In the genomic region with DNA sequence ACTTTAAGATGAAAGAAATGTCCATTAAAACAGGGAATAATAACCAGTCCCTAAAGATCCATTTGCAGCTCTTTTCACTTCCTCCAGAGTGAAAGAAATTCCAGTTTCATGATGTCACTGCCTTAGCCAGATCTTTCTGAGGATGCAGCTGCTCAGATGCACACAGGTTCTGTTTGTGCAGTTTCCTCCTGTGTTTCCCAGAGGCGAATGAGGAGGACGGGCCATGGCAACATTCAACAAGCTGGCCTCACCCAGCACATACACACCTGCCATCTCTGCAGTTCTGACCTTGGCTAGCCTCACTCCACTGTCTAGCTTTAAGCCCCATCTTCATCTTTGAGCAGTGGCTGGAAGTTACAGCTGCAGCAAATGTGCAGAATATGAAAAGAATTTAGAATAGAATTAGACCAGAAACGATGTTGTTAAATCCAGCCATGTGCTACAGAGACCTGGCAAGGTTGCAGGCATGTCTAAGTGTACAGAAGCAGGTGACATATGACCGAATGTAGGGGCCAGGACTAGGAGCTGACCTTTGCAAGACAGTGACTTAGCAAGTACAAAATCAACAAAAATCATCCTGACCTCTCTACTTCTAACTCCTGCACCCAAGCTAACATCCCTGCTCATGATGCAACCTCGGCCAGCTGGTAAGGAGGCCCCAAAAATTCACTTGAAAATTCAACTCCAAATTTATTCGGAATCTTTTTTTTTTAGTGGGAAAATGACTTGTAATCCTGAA, we compare ENCODE assay signal across 11 cellular contexts. TPM values are rescaled to one million over a fixed set of nuclear protein-coding genes. Genes with fewer than 3 reads are reported as not detected.
A peak's percentile ranks its signal among the peaks of the same experiment; 100 is the strongest.
DNase-seq lines count a peak whose midpoint lies in the region; ATAC-seq and TF ChIP-seq lines count a peak whose summit lies in the region.
"Had no signal": no experiment of that assay in that cellular context is flagged by ENCODE, and none has a peak within 500 bp of the region (broad histone marks: within the 10 kb centered on the region; RNA-seq: fewer than 3 reads in every experiment).

No MANE protein-coding gene starts in this region.

- POLR2A ChIA-PET in PC-3 (lab: Charles Lee; ENCODE audit: unreplicated experiment): interaction anchor here (0.6 to 0.8 kb wide), 3 partner anchors 30 to 76 kb away, joined by 4 to 7 read pairs (median 5); no protein-coding TSS in a partner anchor
- POLR2A ChIA-PET in activated CD4-positive, alpha-beta T cell treated with anti-CD3 and anti-CD28 coated beads, Interleukin-2, amount 10 ng/mL, durations not matched to agents 7 days and 5 days (lab: Charles Lee): no interaction called here

- H3K27me3 ChIP-seq in PC-3 (ENCODE audit: low read length) (no peaks in the 10 kb centered on the region), HAP-1 (ENCODE audit: low read depth) (no peaks in the 10 kb centered on the region)

- TF ChIP-seq CTCF in PC-3 (conservative IDR thresholded peaks at IDR 0.05; ENCODE audit: low read depth, low read length) (no peak), fibroblast of pulmonary artery (IDR thresholded peaks at IDR 0.05; ENCODE audit: low read length, missing control alignments) (no peak), osteocyte (IDR thresholded peaks at IDR 0.05) (no peak)

- H3K27me3 Mint-ChIP-seq in osteocyte (ENCODE audit: unreplicated experiment): no peaks in the 10 kb centered on the region
- peaks cover 2% of the 10 kb centered on the region for H3K27me3 Mint-ChIP-seq in activated CD4-positive, alpha-beta T cell treated with anti-CD3 and anti-CD28 coated beads, Interleukin-2, amount 10 ng/mL, durations not matched to agents 7 days and 5 days

- no peaks in the 10 kb centered on the region for H3K36me3 Mint-ChIP-seq in osteocyte (ENCODE audit: unreplicated experiment)
- H3K36me3 Mint-ChIP-seq in activated CD4-positive, alpha-beta T cell treated with anti-CD3 and anti-CD28 coated beads, Interleukin-2, amount 10 ng/mL, durations not matched to agents 7 days and 5 days (ENCODE audit: low read depth): no peaks in the 10 kb centered on the region

- H3K79me2 ChIP-seq in PC-3 (ENCODE audit: low read length): no peaks in the 10 kb centered on the region

- peaks cover 36% of the 10 kb centered on the region for H3K4me1 Mint-ChIP-seq in osteocyte (ENCODE audit: unreplicated experiment)
- no peaks in the 10 kb centered on the region for H3K4me1 Mint-ChIP-seq in activated CD4-positive, alpha-beta T cell treated with anti-CD3 and anti-CD28 coated beads, Interleukin-2, amount 10 ng/mL, durations not matched to agents 7 days and 5 days

- no peak overlapping the region for H3K27ac ChIP-seq in PC-3 (ENCODE audit: low read length)
- H3K27ac ChIP-seq: HL-60 had no signal

- no peaks in the 10 kb centered on the region for H3K9me3 Mint-ChIP-seq in osteocyte (ENCODE audit: unreplicated experiment)
- no peaks in the 10 kb centered on the region for H3K9me3 Mint-ChIP-seq in activated CD4-positive, alpha-beta T cell treated with anti-CD3 and anti-CD28 coated beads, Interleukin-2, amount 10 ng/mL, durations not matched to agents 7 days and 5 days
- H3K9me3 Mint-ChIP-seq: effector memory CD8-positive, alpha-beta T cell had no signal

- no peak overlapping the region for H3K4me3 Mint-ChIP-seq in osteocyte (ENCODE audit: unreplicated experiment)
- no peak overlapping the region for H3K4me3 Mint-ChIP-seq in activated CD4-positive, alpha-beta T cell treated with anti-CD3 and anti-CD28 coated beads, Interleukin-2, amount 10 ng/mL, durations not matched to agents 7 days and 5 days
- H3K4me3 Mint-ChIP-seq: effector memory CD8-positive, alpha-beta T cell had no signal

- BruUV-seq in PC-3 (replicated peaks; lab: Mats Ljungman, UMichigan): no TSS peak

- no peak overlapping the region for H3K9ac ChIP-seq in PC-3 (ENCODE audit: low read length)

- ATAC-seq in PC-3: peak; percentile 34
- ATAC-seq: effector memory CD8-positive, alpha-beta T cell had no signal

- peak overlapping the region; percentile 87 for H3K27ac Mint-ChIP-seq in osteocyte (ENCODE audit: unreplicated experiment)
- H3K27ac Mint-ChIP-seq in activated CD4-positive, alpha-beta T cell treated with anti-CD3 and anti-CD28 coated beads, Interleukin-2, amount 10 ng/mL, durations not matched to agents 7 days and 5 days: no peak overlapping the region
- H3K27ac Mint-ChIP-seq: effector memory CD8-positive, alpha-beta T cell had no signal

- in situ Hi-C loops in HAP-1 (cut with MboI; ENCODE audit: low sequenced_read_pairs): no loop called here

- intact Hi-C loops in PC-3 (cut with micrococcal nuclease) (loop anchor here (2.0 kb wide), 1 partner anchor 135 kb away; no protein-coding TSS in a partner anchor), posterior vena cava (cut with DNase I) (no loop called here)

- no peaks in the 10 kb centered on the region for H3K9me3 ChIP-seq in PC-3 (ENCODE audit: low read length)
- H3K9me3 ChIP-seq in HAP-1: no peaks in the 10 kb centered on the region

- DNase-seq in DMS53 (lab: John Stamatoyannopoulos, UW) (peak; percentile 79), PC-3 (peak; percentile 67), fibroblast of pulmonary artery (ENCODE audit: low read depth) (peak; percentile 74), osteocyte (ENCODE audit: extremely low spot score, unreplicated experiment) (no peak), posterior vena cava (ENCODE audit: low spot score) (no peak), HAP-1 (ENCODE audit: low spot score in 2 of 2) (no peak), HuH-7.5 (ENCODE audit: low spot score) (no peak)
- DNase-seq in activated CD4-positive, alpha-beta T cell treated with anti-CD3 and anti-CD28 coated beads, Interleukin-2, amount 10 ng/mL, durations not matched to agents 7 days and 5 days: no peak
- DNase-seq: effector memory CD8-positive, alpha-beta T cell had no signal

- H3K36me3 ChIP-seq in PC-3 (ENCODE audit: low read depth, low read length) (no peaks in the 10 kb centered on the region), HAP-1 (replicated peaks) (no peaks in the 10 kb centered on the region)

- CTCF ChIA-PET in PC-3 (lab: Charles Lee): interaction anchor here (0.7 to 1.3 kb wide), 4 partner anchors 35 to 135 kb away, joined by 3 to 5 read pairs (median 4); a partner anchor contains a TSS
- CTCF ChIA-PET in activated CD4-positive, alpha-beta T cell treated with anti-CD3 and anti-CD28 coated beads, Interleukin-2, amount 10 ng/mL, durations not matched to agents 7 days and 5 days (lab: Charles Lee): interaction anchor here (1.6 to 1.7 kb wide), 2 partner anchors 8 to 35 kb away, joined by 5 read pairs; a partner anchor contains a TSS

- peak overlapping the region; percentile 39 for H3K4me2 ChIP-seq in PC-3 (ENCODE audit: low read length)

- no peaks in the 10 kb centered on the region for H3F3A ChIP-seq in PC-3 (ENCODE audit: low read length, unreplicated experiment)

- H3K4me1 ChIP-seq in PC-3 (ENCODE audit: insufficient read depth, low read length) (peaks cover 43% of the 10 kb centered on the region), HAP-1 (peaks cover 5% of the 10 kb centered on the region; the same call in 1 of the 2 replicates)

- no peak overlapping the region for H3K4me3 ChIP-seq in PC-3 (ENCODE audit: low read length)
- no peak overlapping the region for H3K4me3 ChIP-seq in fibroblast of pulmonary artery (replicated peaks; ENCODE audit: low read depth, low read length)
- no peak overlapping the region for H3K4me3 ChIP-seq in HAP-1

- no peaks in the 10 kb centered on the region for H4K20me1 ChIP-seq in PC-3 (ENCODE audit: low read length)

- H3K9me2 ChIP-seq in PC-3 (replicated peaks; ENCODE audit: low read length): no peaks in the 10 kb centered on the region

- peak overlapping the region; percentile 52; the same call in 1 of the 2 replicates for H2AFZ ChIP-seq in PC-3 (ENCODE audit: low read length)

RNA-seq across cellular contexts. Expression of a gene that starts 35.0 kb away (rescaled TPM):
- 8.3 and 10.2 TPM in 2 replicates for total RNA-seq in PC-3 (2014; rRNA removed)
- 0.37 and 0.70 TPM in 2 replicates for total RNA-seq in osteocyte
- total RNA-seq in posterior vena cava: 1 to 10 TPM; 4.8 to 7.5 TPM
- total RNA-seq in activated CD4-positive, alpha-beta T cell treated with anti-CD3 and anti-CD28 coated beads, Interleukin-2, amount 10 ng/mL, durations not matched to agents 7 days and 5 days: 10 to 100 TPM; 12.0 to 12.7 TPM
- total RNA-seq: OCI-LY7 had no signal

Comparison
In these comparisons a context has a peak if more than half of its experiments do, and no peak if none do; other contexts are left out.
1. DNase-seq: peak in DMS53 (single experiment), PC-3 (single experiment) and fibroblast of pulmonary artery (single experiment); none in osteocyte (single experiment), posterior vena cava (single experiment), activated CD4-positive, alpha-beta T cell treated with anti-CD3 and anti-CD28 coated beads, Interleukin-2, amount 10 ng/mL, durations not matched to agents 7 days and 5 days (single experiment), HAP-1 (0 of 2) and HuH-7.5 (single experiment).